ENCODE assay signal across 8 cellular contexts in the genomic region with DNA sequence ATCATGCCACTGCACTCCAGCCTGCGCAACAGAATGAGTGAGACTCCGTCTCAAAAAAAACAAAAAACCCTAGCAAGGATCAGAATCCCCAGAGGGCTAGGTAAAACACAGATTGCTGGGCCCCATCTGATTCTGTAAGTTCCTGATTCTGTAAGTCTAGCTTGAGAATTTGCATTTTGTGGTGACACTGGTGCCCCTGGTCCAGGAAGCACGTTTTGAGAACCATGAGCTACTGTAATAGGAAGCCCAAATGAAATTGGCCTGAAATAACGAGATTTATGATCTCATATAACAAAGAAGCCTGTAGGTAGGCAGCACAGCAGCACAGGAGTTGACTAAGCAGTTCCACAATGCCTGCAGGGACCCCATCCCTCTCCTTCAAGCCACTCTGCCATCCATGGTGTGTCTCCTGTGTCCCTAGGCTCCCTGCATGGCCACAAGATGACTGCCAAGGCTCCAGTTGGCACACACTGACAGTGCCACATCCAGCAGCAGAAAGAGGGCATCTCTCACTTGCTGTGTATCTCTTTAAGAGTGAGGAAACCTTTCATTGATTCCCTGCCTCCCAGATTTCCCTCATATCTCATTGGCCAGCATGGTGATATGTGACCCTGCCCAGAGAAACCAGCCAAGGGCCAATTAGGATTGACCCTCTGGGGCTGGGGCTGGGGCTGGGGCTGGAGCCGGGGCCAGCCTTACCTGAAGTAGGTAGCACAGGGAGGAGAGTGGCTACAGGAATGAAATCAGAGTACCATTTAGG. TPM values are rescaled to one million over a fixed set of nuclear protein-coding genes. Genes with fewer than 3 reads are reported as not detected.
A peak's percentile ranks its signal among the peaks of the same experiment; 100 is the strongest.
DNase-seq lines count a peak whose midpoint lies in the region; ATAC-seq and TF ChIP-seq lines count a peak whose summit lies in the region.

No MANE protein-coding gene starts in this region.

- no peak for TF ChIP-seq CTCF in RWPE1 (conservative IDR thresholded peaks at IDR 0.05; ENCODE audit: low read depth)

- POLR2A ChIA-PET in RWPE1 (lab: Yijun Ruan, JAX; ENCODE audit: low non-redundant PET) = no interaction called here

- H3K27ac ChIP-seq in RWPE1 = peak overlapping the region; percentile 53

- CTCF ChIA-PET in RWPE1 (lab: Yijun Ruan, JAX) = no interaction called here

- DNase-seq in NCI-H82 (lab: John Stamatoyannopoulos, UW) = peak; percentile 21
- no peak for DNase-seq in NCI-H82 treated with DMSO at 0.1 percent for 48 hours (lab: John Stamatoyannopoulos, UW; ENCODE audit: unreplicated experiment)
- no peak for DNase-seq in RWPE1 (ENCODE audit: low spot score)
- DNase-seq in NCI-H128 (lab: John Stamatoyannopoulos, UW; ENCODE audit: unreplicated experiment) = no peak
- no peak for DNase-seq in NCI-H345 treated with DMSO at 0.1 percent for 48 hours (lab: John Stamatoyannopoulos, UW; ENCODE audit: unreplicated experiment)
- no peak for DNase-seq in occipital lobe (lab: John Stamatoyannopoulos, UW)

- ATAC-seq in HG03060 (IDR thresholded peaks at IDR 0.05; ENCODE audit: low read depth, unreplicated experiment) = peak; percentile 37
- ATAC-seq in HG03442 (IDR thresholded peaks at IDR 0.05; ENCODE audit: unreplicated experiment) = no peak

RNA-seq across cellular contexts. Expression of a gene that starts 21.7 kb away (rescaled TPM):
- total RNA-seq in occipital lobe = 8.6 TPM

RNA-seq across cellular contexts. Expression of a gene that starts 22.3 kb away (rescaled TPM):
- not detected for total RNA-seq in occipital lobe
